In genomic region chr7:47739901-47740300, GRCh38 we compare ENCODE assay signal across 19 cellular contexts.
"Had no signal": no experiment of that assay in that cellular context is flagged by ENCODE, and none has a peak within 500 bp of the region (broad histone marks: within the 10 kb centered on the region; RNA-seq: fewer than 3 reads in every experiment).

No MANE protein-coding gene starts in this region.

- H3K27me3 ChIP-seq: esophagus muscularis mucosa, gastrocnemius medialis had no signal

- DNase-seq: effector memory CD8-positive, alpha-beta T cell; gastrocnemius medialis; heart right ventricle; hypothalamus; islet precursor cell; mammary epithelial cell; natural killer cell; psoas muscle; stimulated activated CD4-positive, alpha-beta T cell treated with anti-CD3 and anti-CD28 coated beads, Interleukin-2, amount 100 ng/mL, for 24 hours; stimulated activated CD4-positive, alpha-beta T cell treated with anti-CD3 and anti-CD28 coated beads, Interleukin-4, amount 100 ng/mL, for 4 hours; stimulated activated naive CD4-positive, alpha-beta T cell; stomach; substantia nigra had no signal

- H3K36me3 Mint-ChIP-seq: natural killer cell, type B pancreatic cell had no signal

- H3K9me3 ChIP-seq: esophagus muscularis mucosa, gastrocnemius medialis, heart right ventricle, psoas muscle, stomach had no signal

- H3K27ac ChIP-seq: epithelial cell of prostate, esophagus muscularis mucosa, gastrocnemius medialis, heart right ventricle, psoas muscle, stomach had no signal

- H3K9me3 Mint-ChIP-seq: dendritic cell treated with granulocyte-macrophage colony-stimulating factor and Interleukin-4, amounts not matched to agents 40 ng/mL and 50 ng/mL, for 4 days; effector memory CD8-positive, alpha-beta T cell; natural killer cell; type B pancreatic cell had no signal

- H3K4me1 ChIP-seq: esophagus muscularis mucosa, psoas muscle had no signal

- H3K4me3 ChIP-seq: esophagus muscularis mucosa, gastrocnemius medialis, heart right ventricle, psoas muscle, stomach had no signal

- H3K4me3 Mint-ChIP-seq: dendritic cell treated with granulocyte-macrophage colony-stimulating factor and Interleukin-4, amounts not matched to agents 40 ng/mL and 50 ng/mL, for 4 days; effector memory CD8-positive, alpha-beta T cell; natural killer cell; type B pancreatic cell had no signal

- H3K36me3 ChIP-seq: esophagus muscularis mucosa, gastrocnemius medialis, heart right ventricle, stomach had no signal

- ATAC-seq: effector memory CD8-positive, alpha-beta T cell; gastrocnemius medialis; heart right ventricle; left lobe of liver; natural killer cell; psoas muscle; sciatic nerve had no signal

- H3K27ac Mint-ChIP-seq: dendritic cell treated with granulocyte-macrophage colony-stimulating factor and Interleukin-4, amounts not matched to agents 40 ng/mL and 50 ng/mL, for 4 days; effector memory CD8-positive, alpha-beta T cell; natural killer cell; type B pancreatic cell had no signal
